Comparison of ENCODE assay signal across 19 cellular contexts in genomic region chr13:25677956-25678355, GRCh38.
"Had no signal": no experiment of that assay in that cellular context is flagged by ENCODE, and none has a peak within 500 bp of the region (broad histone marks: within the 10 kb centered on the region; RNA-seq: fewer than 3 reads in every experiment).

No MANE protein-coding gene starts in this region.

- H3K9me3 ChIP-seq: left lung, lower lobe of right lung, ovary, stomach, thoracic aorta, tibial artery, upper lobe of right lung had no signal

- DNase-seq: hypothalamus; kidney; left lung; lower lobe of right lung; ovary; retina; right cardiac atrium; stimulated activated CD4-positive, alpha-beta T cell treated with anti-CD3 and anti-CD28 coated beads, Interleukin-2, amount 100 ng/mL, for 24 hours; stimulated activated naive B cell treated with anti-CD40 and anti-IgM and Interleukin-4, amounts not matched to agents 10 μg/mL and 1 μg/mL and 100 μg/mL, for 72 hours; stimulated activated naive CD8-positive, alpha-beta T cell treated with anti-CD3 and anti-CD28 coated beads, Interleukin-15, Interleukin-2, amounts not matched to agents 100 U/mL and 50 U/mL, for 24 hours; tibial artery; trophoblast cell; upper lobe of right lung had no signal

- H3K4me2 ChIP-seq: smooth muscle cell had no signal

- ATAC-seq: left lung; lower lobe of right lung; naive thymus-derived CD4-positive, alpha-beta T cell; natural killer cell treated with Interleukin-12 subunit alpha and Interleukin-12 subunit beta and Interleukin-15 and Interleukin-18, amount 100 ng/mL, for 72 hours; sciatic nerve; stimulated activated naive B cell treated with anti-CD40 and anti-IgM and Interleukin-4, amounts not matched to agents 10 μg/mL and 1 μg/mL and 100 μg/mL, for 72 hours; stimulated activated naive CD8-positive, alpha-beta T cell treated with anti-CD3 and anti-CD28 coated beads, Interleukin-15, Interleukin-2, amounts not matched to agents 100 U/mL and 50 U/mL, for 24 hours; upper lobe of right lung had no signal

- H3K4me3 ChIP-seq: left lung, lower lobe of right lung, ovary, smooth muscle cell, stomach, thoracic aorta, tibial artery, upper lobe of right lung had no signal

- H3K27me3 ChIP-seq: left lung, ovary, stomach, tibial artery, upper lobe of right lung had no signal

- H3K27ac ChIP-seq: left lung, lower lobe of right lung, ovary, thoracic aorta, tibial artery, upper lobe of right lung had no signal

- H3K4me1 ChIP-seq: left lung, lower lobe of right lung, upper lobe of right lung had no signal

- H3K36me3 ChIP-seq: left lung, lower lobe of right lung, ovary, stomach, thoracic aorta, tibial artery, upper lobe of right lung had no signal
